Comparison of ENCODE assay signal across 13 cellular contexts in the genomic region with DNA sequence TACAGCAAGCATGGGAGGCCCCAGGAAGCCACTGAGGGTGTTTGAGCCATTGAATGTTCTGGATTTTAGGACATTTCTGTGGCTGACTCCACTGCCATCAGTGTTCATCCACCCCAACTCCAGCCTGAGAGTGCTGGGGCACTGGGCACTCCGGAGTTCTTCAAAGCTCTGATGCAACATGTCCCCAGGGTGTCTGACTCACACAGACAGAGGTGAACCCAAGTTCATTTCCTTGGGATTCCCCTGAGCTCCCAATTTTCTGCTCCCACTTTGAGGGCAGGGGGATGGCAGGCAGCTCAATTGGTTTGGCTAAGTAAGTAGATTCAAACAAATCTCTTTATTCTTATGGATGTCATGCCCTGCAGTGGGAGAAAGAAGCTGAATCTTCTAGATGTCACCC. TPM values are rescaled to one million over a fixed set of nuclear protein-coding genes. Genes with fewer than 3 reads are reported as not detected.
DNase-seq lines count a peak whose midpoint lies in the region; ATAC-seq, FAIRE-seq and TF ChIP-seq lines count a peak whose summit lies in the region.
"Had no signal": no experiment of that assay in that cellular context is flagged by ENCODE, and none has a peak within 500 bp of the region (broad histone marks: within the 10 kb centered on the region; RNA-seq: fewer than 3 reads in every experiment).

No MANE protein-coding gene starts in this region.

- DNase-seq in SIG-M5 treated with dmso at 0.1 percent for 504 hours (lab: John Stamatoyannopoulos, UW; ENCODE audit: unreplicated experiment) (peak; percentile 37), SIG-M5 (lab: John Stamatoyannopoulos, UW) (no peak), astrocyte of the hippocampus (ENCODE audit: low read depth, low spot score) (peak; percentile 78), keratinocyte (ENCODE audit: low read depth, low spot score) (peak; percentile 66), type B pancreatic cell (ENCODE audit: extremely low spot score, unreplicated experiment) (no peak), medulla oblongata (ENCODE audit: extremely low spot score) (no peak)
- DNase-seq in stimulated activated CD4-positive, alpha-beta T cell treated with anti-CD3 and anti-CD28 coated beads, Interleukin-2, amount 100 ng/mL, for 48 hours = no peak
- DNase-seq: KBM-7 had no signal

- peaks cover 6% of the 10 kb centered on the region for H3K9me1 ChIP-seq in keratinocyte (ENCODE audit: control insufficient read depth, extremely low read depth, insufficient read depth, low read length)

- no peak overlapping the region for H3K27ac ChIP-seq in keratinocyte (ENCODE audit: control insufficient read depth, insufficient read depth, low read length)
- H3K27ac ChIP-seq: SK-N-MC had no signal

- no peak overlapping the region for H2AFZ ChIP-seq in keratinocyte (ENCODE audit: control insufficient read depth, low read length)

- peak overlapping the region; percentile 93 for H3K27ac Mint-ChIP-seq in type B pancreatic cell

- dilution Hi-C loops in keratinocyte (cut with MboI; ENCODE audit: extremely low pct_ligation_motif_present, low sequenced_read_pairs) = no loop called here

- no peaks in the 10 kb centered on the region for H3K36me3 ChIP-seq in keratinocyte (ENCODE audit: control insufficient read depth in 2 of 2, extremely low read depth in 1 of 2, insufficient read depth in 2 of 2, low read length in 2 of 2)

- ATAC-seq in HG03135 (IDR thresholded peaks at IDR 0.05; ENCODE audit: unreplicated experiment) = no peak

- no peak overlapping the region for H3K9ac ChIP-seq in keratinocyte (ENCODE audit: control insufficient read depth, extremely low read depth, insufficient read depth, low read length)

- TF ChIP-seq CTCF in keratinocyte (optimal IDR thresholded peaks at IDR 0.05 in 1 of 3, IDR thresholded peaks at IDR 0.05 in 1 of 3, conservative IDR thresholded peaks at IDR 0.05 in 1 of 3; ENCODE audit: extremely low read depth in 1 of 3, insufficient read depth in 2 of 3, low read length in 3 of 3) (no peak), type B pancreatic cell (conservative IDR thresholded peaks at IDR 0.05) (no peak)

- no peaks in the 10 kb centered on the region for H3K9me3 ChIP-seq in keratinocyte (ENCODE audit: control insufficient read depth, low read depth, low read length)

- no peaks in the 10 kb centered on the region for H3K9me3 Mint-ChIP-seq in type B pancreatic cell

- FAIRE-seq in keratinocyte (lab: Jason Lieb, UNC) = peak; percentile 64
- FAIRE-seq: A204.1, GM18507 had no signal

- peak overlapping the region; percentile 1 for H3K4me2 ChIP-seq in keratinocyte (ENCODE audit: control insufficient read depth, extremely low read depth, insufficient read depth, low read depth, low read length)

- H3K27me3 Mint-ChIP-seq in type B pancreatic cell = peaks cover 4% of the 10 kb centered on the region

- H3K36me3 Mint-ChIP-seq in type B pancreatic cell = no peaks in the 10 kb centered on the region

- peaks cover 44% of the 10 kb centered on the region for H3K4me1 ChIP-seq in keratinocyte (ENCODE audit: control insufficient read depth, extremely low read depth, insufficient read depth, low read length)

- no peak overlapping the region for H3K4me3 ChIP-seq in keratinocyte (ENCODE audit: control insufficient read depth in 2 of 3, extremely low read depth in 1 of 3, insufficient read depth in 2 of 3, low read depth in 1 of 3, low read length in 3 of 3)
- H3K4me3 ChIP-seq: SK-N-MC had no signal

- H4K20me1 ChIP-seq in keratinocyte (ENCODE audit: control insufficient read depth, extremely low read depth, insufficient read depth, low read length) = no peaks in the 10 kb centered on the region

- peaks cover 3% of the 10 kb centered on the region for H3K27me3 ChIP-seq in keratinocyte (ENCODE audit: control insufficient read depth, extremely low read depth, insufficient read depth, low read length)

- peaks cover 50% of the 10 kb centered on the region for H3K4me1 Mint-ChIP-seq in type B pancreatic cell (ENCODE audit: unreplicated experiment)

- peak overlapping the region; percentile 86 for H3K4me3 Mint-ChIP-seq in type B pancreatic cell

- no peaks in the 10 kb centered on the region for H3K79me2 ChIP-seq in keratinocyte (ENCODE audit: control insufficient read depth, insufficient read depth, low read length)

RNA-seq across cellular contexts. Expression of a gene that starts 2.2 kb away (rescaled TPM):
- 0.09 TPM in 1 of 3 replicates, not detected in the others for polyA plus RNA-seq in keratinocyte
- polyA plus RNA-seq in keratinocyte (2011; ENCODE audit: low read depth) = not detected
- not detected in 2 replicates for polyA plus RNA-seq in keratinocyte (2011; cell fraction: cytosol; rRNA removed)
- polyA plus RNA-seq in keratinocyte (2011; cell fraction: nucleus; rRNA removed) = 0.08 TPM in 1 of 2 replicates, not detected in the other
- polyA plus RNA-seq in keratinocyte (2012; ENCODE audit: low replicate concordance) = not detected in 2 replicates
- polyA minus RNA-seq in keratinocyte = not detected in 3 replicates
- polyA minus RNA-seq in keratinocyte (2011; cell fraction: cytosol; rRNA and poly(A)+ RNA removed) = not detected
- 0.21 TPM in 1 of 2 replicates, not detected in the other for polyA minus RNA-seq in keratinocyte (2011; cell fraction: nucleus; rRNA and poly(A)+ RNA removed)
- 19.2 and 158 TPM in 2 replicates for total RNA-seq in type B pancreatic cell (ENCODE audit: low replicate concordance)

RNA-seq across cellular contexts. Expression of a gene that starts 26.9 kb away (rescaled TPM):
- not detected in 3 replicates for polyA plus RNA-seq in keratinocyte
- polyA plus RNA-seq in keratinocyte (2011; ENCODE audit: low read depth) = not detected
- polyA plus RNA-seq in keratinocyte (2011; cell fraction: cytosol; rRNA removed) = not detected in 2 replicates
- polyA plus RNA-seq in keratinocyte (2011; cell fraction: nucleus; rRNA removed) = not detected in 2 replicates
- not detected in 2 replicates for polyA plus RNA-seq in keratinocyte (2012; ENCODE audit: low replicate concordance)
- not detected in 3 replicates for polyA minus RNA-seq in keratinocyte
- not detected for polyA minus RNA-seq in keratinocyte (2011; cell fraction: cytosol; rRNA and poly(A)+ RNA removed)
- not detected in 2 replicates for polyA minus RNA-seq in keratinocyte (2011; cell fraction: nucleus; rRNA and poly(A)+ RNA removed)
- 0.24 and 41.6 TPM in 2 replicates for total RNA-seq in type B pancreatic cell (ENCODE audit: low replicate concordance)

RNA-seq across cellular contexts. Expression of a gene that starts 35.7 kb away (rescaled TPM):
- polyA plus RNA-seq in keratinocyte = not detected in 3 replicates
- polyA plus RNA-seq in keratinocyte (2011; ENCODE audit: low read depth) = not detected
- not detected in 2 replicates for polyA plus RNA-seq in keratinocyte (2011; cell fraction: cytosol; rRNA removed)
- not detected in 2 replicates for polyA plus RNA-seq in keratinocyte (2011; cell fraction: nucleus; rRNA removed)
- not detected in 2 replicates for polyA plus RNA-seq in keratinocyte (2012; ENCODE audit: low replicate concordance)
- polyA minus RNA-seq in keratinocyte = not detected in 3 replicates
- not detected for polyA minus RNA-seq in keratinocyte (2011; cell fraction: cytosol; rRNA and poly(A)+ RNA removed)
- polyA minus RNA-seq in keratinocyte (2011; cell fraction: nucleus; rRNA and poly(A)+ RNA removed) = not detected in 2 replicates
- total RNA-seq in type B pancreatic cell (ENCODE audit: low replicate concordance) = 2.2 and 5.0 TPM in 2 replicates
- polyA plus RNA-seq: esophagus had no signal

Comparison
In these comparisons a context has a peak if more than half of its experiments do, and no peak if none do; other contexts are left out.
1. DNase-seq: peak in SIG-M5 treated with dmso at 0.1 percent for 504 hours (single experiment), astrocyte of the hippocampus (single experiment) and keratinocyte (single experiment); none in SIG-M5 (single experiment), type B pancreatic cell (single experiment), medulla oblongata (single experiment) and stimulated activated CD4-positive, alpha-beta T cell treated with anti-CD3 and anti-CD28 coated beads, Interleukin-2, amount 100 ng/mL, for 48 hours (0 of 2).